In genomic region chr9:128159784-128160602, GRCh38 we compare ENCODE assay signal across 8 cellular contexts. TPM values are rescaled to one million over a fixed set of nuclear protein-coding genes. Genes with fewer than 3 reads are reported as not detected.
DNase-seq lines count a peak whose midpoint lies in the region; ATAC-seq and TF ChIP-seq lines count a peak whose summit lies in the region.

Gene BBLN (plus strand): TSS chr9:128160265. CDS start chr9:128160408, 143 bp downstream.

- DNase-seq in EL (peak; percentile 95), HAP-1 (ENCODE audit: low spot score in 2 of 2) (peak; percentile 88 to 98), MV-4-11 (lab: John Stamatoyannopoulos, UW) (peak; percentile 75), SJSA1 (ENCODE audit: low read depth in 1 of 2, low spot score in 2 of 2) (peak; percentile 89 to 95), foreskin keratinocyte (peak; percentile 63 to 81), stromal cell of bone marrow (ENCODE audit: low read depth) (peak; percentile 78)
- peak; percentile 86 to 95 (median 90) for DNase-seq in activated naive CD4-positive, alpha-beta T cell (lab: John Stamatoyannopoulos, UW)

- in situ Hi-C loops in HAP-1 (cut with MboI; ENCODE audit: low sequenced_read_pairs), result no loop called here

- peaks cover 11% of the 10 kb centered on the region; the same call in 1 of the 2 replicates for H3K4me1 ChIP-seq in HAP-1
- peaks cover 11% of the 10 kb centered on the region for H3K4me1 ChIP-seq in SJSA1 (replicated peaks)
- H3K4me1 ChIP-seq in foreskin keratinocyte, result no peaks in the 10 kb centered on the region
- peaks cover 10% of the 10 kb centered on the region for H3K4me1 ChIP-seq in neuron (ENCODE audit: insufficient read depth, low read length)

- H3K9me3 ChIP-seq in HAP-1 (no peaks in the 10 kb centered on the region), SJSA1 (replicated peaks) (0 out of 2 replicates have a peak, but pooled peaks cover 4% of the 10 kb centered on the region), neuron (ENCODE audit: low read length) (no peaks in the 10 kb centered on the region)

- no peaks in the 10 kb centered on the region for H3K27me3 ChIP-seq in HAP-1 (ENCODE audit: low read depth)
- H3K27me3 ChIP-seq in SJSA1 (replicated peaks), result no peaks in the 10 kb centered on the region
- H3K27me3 ChIP-seq in foreskin keratinocyte, result no peaks in the 10 kb centered on the region
- no peaks in the 10 kb centered on the region for H3K27me3 ChIP-seq in neuron (ENCODE audit: insufficient read depth, low read length)

- peak; percentile 77 for ATAC-seq in foreskin keratinocyte

- H3K27ac ChIP-seq in SJSA1 (0 out of 2 replicates have a peak within 1 kb of the TSS, but pooled peaks have one; percentile 7), foreskin keratinocyte (peak within 1 kb of the TSS; percentile 81)

- H3K36me3 ChIP-seq in HAP-1 (replicated peaks) (peaks cover 21% of the 10 kb centered on the region), SJSA1 (peaks cover 25% of the 10 kb centered on the region), neuron (ENCODE audit: insufficient read depth, low read length) (peaks cover 28% of the 10 kb centered on the region)

- H2AFZ ChIP-seq in neuron (ENCODE audit: low read depth, low read length), result peak within 1 kb of the TSS; percentile 73

- TF ChIP-seq CTCF in foreskin keratinocyte (conservative IDR thresholded peaks at IDR 0.05), result no peak

- H3K4me3 ChIP-seq in HAP-1 (peak within 1 kb of the TSS; percentile 94), SJSA1 (peak within 1 kb of the TSS; percentile 71), neuron (ENCODE audit: low read length) (peak within 1 kb of the TSS; percentile 82)

RNA-seq across cellular contexts. Expression of gene BBLN, which starts in this region (rescaled TPM):
- 96.6 and 112 TPM in 2 replicates for total RNA-seq in SJSA1 (2014; rRNA removed; shearing (Covaris generic))
- total RNA-seq in foreskin keratinocyte, result 37.4 and 55.6 TPM in 2 replicates
- 52.7 and 83.9 TPM in 2 replicates for polyA plus RNA-seq in foreskin keratinocyte

Comparison
In these comparisons a context has a peak if more than half of its experiments do, and no peak if none do; other contexts are left out.
1. Peak in every context shown above with its lines: DNase-seq, ATAC-seq, H3K4me3 ChIP-seq and H3K27ac ChIP-seq.